In genomic region chr7:83648464-83649241, GRCh38 we compare ENCODE assay signal across 1 cellular context.
TF ChIP-seq lines count a peak whose summit lies in the region.

Gene SEMA3E (minus strand): TSS chr7:83649139.

TF ChIP-seq in GM23338, 12 proteins besides CTCF, POLR2A, EP300 and RAD21 (continued from another document):
- TF ChIP-seq REST (IDR thresholded peaks at IDR 0.05; ENCODE audit: unreplicated experiment) (no peak), ZNF114 (CRISPR knock-in tag; IDR thresholded peaks at IDR 0.05) (no peak), CREB1 (CRISPR knock-in tag; IDR thresholded peaks at IDR 0.05; ENCODE audit: low read depth) (no peak)
